ENCODE assay signal across 15 cellular contexts in genomic region chr1:11198851-11199628, GRCh38. TPM values are rescaled to one million over a fixed set of nuclear protein-coding genes. Genes with fewer than 3 reads are reported as not detected.
A peak's percentile ranks its signal among the peaks of the same experiment; 100 is the strongest.
DNase-seq lines count a peak whose midpoint lies in the region; TF ChIP-seq lines count a peak whose summit lies in the region.
"Had no signal": no experiment of that assay in that cellular context is flagged by ENCODE, and none has a peak within 500 bp of the region (broad histone marks: within the 10 kb centered on the region; RNA-seq: fewer than 3 reads in every experiment).

No MANE protein-coding gene starts in this region.

- H3K9me3 ChIP-seq in parathyroid adenoma (ENCODE audit: control insufficient read depth, low read length): no peaks in the 10 kb centered on the region
- H3K9me3 ChIP-seq: HAP-1 had no signal

- TF ChIP-seq CTCF in dorsolateral prefrontal cortex (IDR thresholded peaks at IDR 0.05 in 54 of 56, conservative IDR thresholded peaks at IDR 0.05 in 2 of 56; ENCODE audit: low read depth in 1 of 56, partially characterized antibody in 56 of 56) (peak in 1 of 56 donors; percentile 9), parathyroid adenoma (IDR thresholded peaks at IDR 0.05) (no peak)

- DNase-seq in NCI-H1417 treated with DMSO at 0.1 percent for 48 hours (lab: John Stamatoyannopoulos, UW) (peak; percentile 73), NCI-H345 (lab: John Stamatoyannopoulos, UW) (peak; percentile 90), dorsolateral prefrontal cortex (peak in 9 of 10 donors; percentile 27 to 89 (median 68)), UCSD-AML1 (lab: John Stamatoyannopoulos, UW; ENCODE audit: unreplicated experiment) (no peak), SIG-M5 (lab: John Stamatoyannopoulos, UW) (no peak), T-helper 9 cell (no peak)
- DNase-seq in activated naive CD4-positive, alpha-beta T cell treated with Interleukin-2 at 50 U/mL for 16 hours: no peak
- DNase-seq: activated gamma-delta T cell, foreskin keratinocyte, IMR-90, OCI-M1 had no signal

- peak overlapping the region; percentile 38 for H2AFZ ChIP-seq in parathyroid adenoma

- intact Hi-C loops in dorsolateral prefrontal cortex (cut with DNase I): loop anchor here in 1 of 2 donors (5.0 kb wide), 1 partner anchor 97 kb away; no protein-coding TSS in a partner anchor

- peak overlapping the region in 1 of 59 donors; percentile 7 for H3K4me3 ChIP-seq in dorsolateral prefrontal cortex
- H3K4me3 ChIP-seq in parathyroid adenoma (ENCODE audit: low read depth, low read length): no peak overlapping the region
- H3K4me3 ChIP-seq: HAP-1, SK-N-MC had no signal

- no peaks in the 10 kb centered on the region for H3K79me2 ChIP-seq in parathyroid adenoma

- H3K36me3 ChIP-seq in parathyroid adenoma (ENCODE audit: control insufficient read depth, insufficient read depth, low read length): no peaks in the 10 kb centered on the region

- H3K9ac ChIP-seq in parathyroid adenoma: no peak overlapping the region

- H3K27ac ChIP-seq in dorsolateral prefrontal cortex: peak overlapping the region in 51 of 59 donors; percentile 0 to 87 (median 55)
- peak overlapping the region; percentile 75 for H3K27ac ChIP-seq in parathyroid adenoma
- H3K27ac ChIP-seq: foreskin keratinocyte, SK-N-MC had no signal

- H3K4me2 ChIP-seq in parathyroid adenoma (ENCODE audit: low read length): no peak overlapping the region

- H3K27me3 ChIP-seq in dorsolateral prefrontal cortex: no peaks in the 10 kb centered on the region
- H3K27me3 ChIP-seq in parathyroid adenoma (ENCODE audit: control insufficient read depth, insufficient read depth, low read length): no peaks in the 10 kb centered on the region
- H3K27me3 ChIP-seq: foreskin keratinocyte had no signal

- peaks cover 12% of the 10 kb centered on the region for H3K4me1 ChIP-seq in parathyroid adenoma
- H3K4me1 ChIP-seq: foreskin keratinocyte, HAP-1 had no signal

RNA-seq across cellular contexts. Expression of gene ANGPTL7, which starts 9.9 kb away (rescaled TPM):
- 1 to 10 TPM in 10 of 120 experiments, under 1 TPM in 51, not detected in 59; 0.14 to 3.0 (median 0.56) TPM for total RNA-seq in dorsolateral prefrontal cortex
- total RNA-seq: foreskin keratinocyte, osteoblast had no signal

Comparison
In these comparisons a context has a peak if more than half of its experiments do, and no peak if none do; other contexts are left out.
1. DNase-seq: peak in NCI-H1417 treated with DMSO at 0.1 percent for 48 hours (single experiment), NCI-H345 (single experiment) and dorsolateral prefrontal cortex (9 of 10); none in UCSD-AML1 (single experiment), activated naive CD4-positive, alpha-beta T cell treated with Interleukin-2 at 50 U/mL for 16 hours (single experiment), SIG-M5 (single experiment) and T-helper 9 cell (single experiment).